ENCODE assay signal across 9 cellular contexts in genomic region chr1:240149488-240150094, GRCh38. TPM values are rescaled to one million over a fixed set of nuclear protein-coding genes. Genes with fewer than 3 reads are reported as not detected.
DNase-seq lines count a peak whose midpoint lies in the region; ATAC-seq and TF ChIP-seq lines count a peak whose summit lies in the region.
"Had no signal": no experiment of that assay in that cellular context is flagged by ENCODE, and none has a peak within 500 bp of the region (broad histone marks: within the 10 kb centered on the region; RNA-seq: fewer than 3 reads in every experiment).

No MANE protein-coding gene starts in this region.

- no peaks in the 10 kb centered on the region for H3K4me1 Mint-ChIP-seq in activated T-cell treated with anti-CD3 and anti-CD28 coated beads, Interleukin-2, amount 50 U/mL, for 24 hours (ENCODE audit: low read depth)

- no peak for ATAC-seq in heart left ventricle
- ATAC-seq in right cardiac atrium: no peak

- H3K4me3 ChIP-seq in heart left ventricle (no peak overlapping the region), right cardiac atrium (ENCODE audit: low read length) (no peak overlapping the region)

- TF ChIP-seq CTCF in heart left ventricle (IDR thresholded peaks at IDR 0.05): peak in 11 of 12 donors; percentile 49 to 76 (median 63)
- TF ChIP-seq CTCF in RWPE1 (conservative IDR thresholded peaks at IDR 0.05; ENCODE audit: low read depth): peak; percentile 79

- CTCF ChIA-PET in RWPE1 (lab: Yijun Ruan, JAX): interaction anchor here (0.5 to 2.0 kb wide), 15 partner anchors 9 to 788 kb away, joined by 3 to 6 read pairs (median 3); no protein-coding TSS in a partner anchor

- no peak overlapping the region for H3K27ac ChIP-seq in heart left ventricle
- no peak overlapping the region for H3K27ac ChIP-seq in right cardiac atrium (ENCODE audit: low read length)
- no peak overlapping the region for H3K27ac ChIP-seq in RWPE1

- no peaks in the 10 kb centered on the region for H3K27me3 ChIP-seq in heart left ventricle
- no peaks in the 10 kb centered on the region for H3K27me3 ChIP-seq in right cardiac atrium (ENCODE audit: control insufficient read depth, insufficient read depth)

- H3K36me3 ChIP-seq in heart left ventricle: no peaks in the 10 kb centered on the region

- no peaks in the 10 kb centered on the region for H3K9me3 ChIP-seq in heart left ventricle
- no peaks in the 10 kb centered on the region for H3K9me3 ChIP-seq in right cardiac atrium (ENCODE audit: control insufficient read depth, low read length)

- H3K27me3 Mint-ChIP-seq in activated T-cell treated with anti-CD3 and anti-CD28 coated beads, Interleukin-2, amount 50 U/mL, for 24 hours: no peaks in the 10 kb centered on the region
- H3K27me3 Mint-ChIP-seq: dendritic cell treated with granulocyte-macrophage colony-stimulating factor and Interleukin-4, amounts not matched to agents 40 ng/mL and 50 ng/mL, for 4 days had no signal

- 35 to 57% (median 38%) methylated on average over 3 of the region's 3 CpGs for WGBS in heart left ventricle, 4 donors
- WGBS in right cardiac atrium: 34% methylated on average over 3 of the region's 3 CpGs

- H3K9me3 Mint-ChIP-seq in activated T-cell treated with anti-CD3 and anti-CD28 coated beads, Interleukin-2, amount 50 U/mL, for 24 hours: no peaks in the 10 kb centered on the region
- H3K9me3 Mint-ChIP-seq: dendritic cell treated with granulocyte-macrophage colony-stimulating factor and Interleukin-4, amounts not matched to agents 40 ng/mL and 50 ng/mL, for 4 days had no signal

- intact Hi-C loops in heart left ventricle (cut with DNase I) (loop anchor here (1.0 to 10.0 kb wide), 3 partner anchors 115 to 122 kb away; no protein-coding TSS in a partner anchor), right cardiac atrium (cut with DNase I) (loop anchor here in 2 of 4 donors (10.0 kb wide), 1 partner anchor 125 kb away; no protein-coding TSS in a partner anchor)

- no peak for TF ChIP-seq POLR2A in heart left ventricle (IDR thresholded peaks at IDR 0.05)

- DNase-seq in heart left ventricle (no peak), right cardiac atrium (no peak), HT1080 (ENCODE audit: low read depth) (peak; percentile 44), RWPE1 (ENCODE audit: low spot score) (peak; percentile 26), fibroblast of peridontal ligament (ENCODE audit: extremely low read depth) (peak; percentile 80), smooth muscle cell of the brain vasculature (ENCODE audit: low read depth, low spot score) (peak; percentile 21)
- no peak for DNase-seq in activated T-cell treated with anti-CD3 and anti-CD28 coated beads, Interleukin-2, amount 50 U/mL, for 24 hours
- DNase-seq in activated CD4-positive, alpha-beta T cell treated with anti-CD3 and anti-CD28 coated beads, Interleukin-2, amount 50 U/mL, for 4 hours: no peak

- H3K27ac Mint-ChIP-seq in activated T-cell treated with anti-CD3 and anti-CD28 coated beads, Interleukin-2, amount 50 U/mL, for 24 hours: no peak overlapping the region
- H3K27ac Mint-ChIP-seq: dendritic cell treated with granulocyte-macrophage colony-stimulating factor and Interleukin-4, amounts not matched to agents 40 ng/mL and 50 ng/mL, for 4 days had no signal

- H3K4me1 ChIP-seq in heart left ventricle: no peaks in the 10 kb centered on the region
- no peaks in the 10 kb centered on the region for H3K4me1 ChIP-seq in right cardiac atrium (ENCODE audit: control insufficient read depth, insufficient read depth, low read length)

- POLR2A ChIA-PET in RWPE1 (lab: Yijun Ruan, JAX; ENCODE audit: low non-redundant PET): no interaction called here

- no peak overlapping the region for H3K4me3 Mint-ChIP-seq in activated T-cell treated with anti-CD3 and anti-CD28 coated beads, Interleukin-2, amount 50 U/mL, for 24 hours
- H3K4me3 Mint-ChIP-seq: dendritic cell treated with granulocyte-macrophage colony-stimulating factor and Interleukin-4, amounts not matched to agents 40 ng/mL and 50 ng/mL, for 4 days had no signal

- no peaks in the 10 kb centered on the region for H3K36me3 Mint-ChIP-seq in activated T-cell treated with anti-CD3 and anti-CD28 coated beads, Interleukin-2, amount 50 U/mL, for 24 hours (ENCODE audit: low read depth)

RNA-seq across cellular contexts. Expression of gene FMN2, which starts 57.9 kb away (rescaled TPM):
- total RNA-seq in heart left ventricle (1 to 10 TPM in 1 of 9 donors, under 1 TPM in 1, not detected in 7; 0.31 to 1.9 TPM), right cardiac atrium (under 1 TPM in 2 of 4 donors, not detected in 2; 0.09 to 0.21 TPM)
- polyA plus RNA-seq in heart left ventricle (under 1 TPM in 1 of 2 donors, not detected in 1; 0.11 TPM), right cardiac atrium (0.16 TPM)
- 0.80 and 1.3 TPM in 2 replicates for total RNA-seq in HT1080 (2014; rRNA removed; shearing (Covaris generic))
- 19.6 and 20.7 TPM in 2 replicates for polyA plus RNA-seq in HT1080 (2015; cell fraction: cytosol; rRNA removed)
- polyA plus RNA-seq in HT1080 (2015; cell fraction: nucleus; rRNA removed): 11.5 and 13.8 TPM in 2 replicates

Comparison
In these comparisons a context has a peak if more than half of its experiments do, and no peak if none do; other contexts are left out.
1. DNase-seq: peak in HT1080 (single experiment), RWPE1 (single experiment), fibroblast of peridontal ligament (single experiment) and smooth muscle cell of the brain vasculature (single experiment); none in heart left ventricle (0 of 5), right cardiac atrium (0 of 3), activated T-cell treated with anti-CD3 and anti-CD28 coated beads, Interleukin-2, amount 50 U/mL, for 24 hours (single experiment) and activated CD4-positive, alpha-beta T cell treated with anti-CD3 and anti-CD28 coated beads, Interleukin-2, amount 50 U/mL, for 4 hours (0 of 2).